In genomic region chrX:440636-441035, GRCh38 we compare ENCODE assay signal across 18 cellular contexts. TPM values are rescaled to one million over a fixed set of nuclear protein-coding genes. Genes with fewer than 3 reads are reported as not detected.
DNase-seq lines count a peak whose midpoint lies in the region; ATAC-seq, FAIRE-seq and TF ChIP-seq lines count a peak whose summit lies in the region.
"Had no signal": no experiment of that assay in that cellular context is flagged by ENCODE, and none has a peak within 500 bp of the region (broad histone marks: within the 10 kb centered on the region; RNA-seq: fewer than 3 reads in every experiment).

No MANE protein-coding gene starts in this region.

- no peak overlapping the region for H3K4me3 ChIP-seq in kidney (ENCODE audit: low read length in 2 of 2)
- H3K4me3 ChIP-seq in neural progenitor cell = no peak overlapping the region
- no peak overlapping the region for H3K4me3 ChIP-seq in spleen
- no peak overlapping the region for H3K4me3 ChIP-seq in CD8-positive, alpha-beta T cell (ENCODE audit: low read depth, low read length)
- H3K4me3 ChIP-seq in smooth muscle cell = no peak overlapping the region
- H3K4me3 ChIP-seq: A549, GM23338 had no signal

- no peak for FAIRE-seq in kidney (lab: Jason Lieb, UNC)
- FAIRE-seq: A549, GM18507 had no signal

- no peak overlapping the region for H3K4me2 ChIP-seq in neural progenitor cell
- H3K4me2 ChIP-seq in smooth muscle cell = no peak overlapping the region
- H3K4me2 ChIP-seq: A549, GM23338 had no signal

- no peaks in the 10 kb centered on the region for H3K9me3 Mint-ChIP-seq in chondrocyte (ENCODE audit: low read depth)
- peaks cover 16% of the 10 kb centered on the region for H3K9me3 Mint-ChIP-seq in neural progenitor cell
- H3K9me3 Mint-ChIP-seq in CD8-positive, alpha-beta T cell = no peaks in the 10 kb centered on the region

- TF ChIP-seq CTCF in chondrocyte (IDR thresholded peaks at IDR 0.05) (no peak), kidney (IDR thresholded peaks at IDR 0.05; ENCODE audit: borderline replicate concordance, extremely low read depth, insufficient read depth) (no peak), neural progenitor cell (IDR thresholded peaks at IDR 0.05) (no peak), spleen (IDR thresholded peaks at IDR 0.05 in 8 of 11, conservative IDR thresholded peaks at IDR 0.05 in 3 of 11) (no peak), smooth muscle cell (IDR thresholded peaks at IDR 0.05; ENCODE audit: borderline replicate concordance, insufficient read depth, poor library complexity, severe bottlenecking) (no peak)
- no peak for TF ChIP-seq CTCF in CD8-positive, alpha-beta T cell (IDR thresholded peaks at IDR 0.05)

- no peaks in the 10 kb centered on the region for H3K4me1 ChIP-seq in kidney (ENCODE audit: control insufficient read depth in 1 of 2, insufficient read depth in 1 of 2, low read depth in 1 of 2, low read length in 2 of 2)
- H3K4me1 ChIP-seq in neural progenitor cell = peaks cover under 1% of the 10 kb centered on the region
- no peaks in the 10 kb centered on the region for H3K4me1 ChIP-seq in spleen
- H3K4me1 ChIP-seq in CD8-positive, alpha-beta T cell (ENCODE audit: insufficient read depth, low read length) = no peaks in the 10 kb centered on the region
- no peaks in the 10 kb centered on the region for H3K4me1 ChIP-seq in smooth muscle cell (ENCODE audit: low read depth)
- H3K4me1 ChIP-seq: A549, BE2C, Caco-2 had no signal

- H3K4me1 Mint-ChIP-seq in chondrocyte (ENCODE audit: low read depth) (peaks cover 9% of the 10 kb centered on the region), neural progenitor cell (peaks cover 12% of the 10 kb centered on the region)
- H3K4me1 Mint-ChIP-seq in CD8-positive, alpha-beta T cell (ENCODE audit: low read depth) = peaks cover 1% of the 10 kb centered on the region
- H3K4me1 Mint-ChIP-seq: GM23338 had no signal

- H3K4me3 Mint-ChIP-seq in chondrocyte (ENCODE audit: unreplicated experiment) (no peak overlapping the region), neural progenitor cell (peak overlapping the region; percentile 1)
- H3K4me3 Mint-ChIP-seq in CD8-positive, alpha-beta T cell = no peak overlapping the region
- H3K4me3 Mint-ChIP-seq: CD8-positive, alpha-beta memory T cell; GM23338 had no signal

- H3F3A ChIP-seq in neural progenitor cell (ENCODE audit: low read depth) = peaks cover 21% of the 10 kb centered on the region
- no peaks in the 10 kb centered on the region for H3F3A ChIP-seq in smooth muscle cell (ENCODE audit: low read depth)

- H3K27me3 Mint-ChIP-seq in chondrocyte (ENCODE audit: low read depth) (peaks cover 25% of the 10 kb centered on the region), neural progenitor cell (ENCODE audit: insufficient read depth, low read depth) (peaks cover 30% of the 10 kb centered on the region)
- H3K27me3 Mint-ChIP-seq in CD8-positive, alpha-beta T cell (ENCODE audit: low read depth) = no peaks in the 10 kb centered on the region

- H3K36me3 Mint-ChIP-seq in chondrocyte (ENCODE audit: low read depth) = no peaks in the 10 kb centered on the region
- H3K36me3 Mint-ChIP-seq in neural progenitor cell = peaks cover 2% of the 10 kb centered on the region
- no peaks in the 10 kb centered on the region for H3K36me3 Mint-ChIP-seq in CD8-positive, alpha-beta T cell

- H4K20me1 ChIP-seq in neural progenitor cell (ENCODE audit: low read depth) (no peaks in the 10 kb centered on the region), smooth muscle cell (ENCODE audit: low read depth) (no peaks in the 10 kb centered on the region)

- CTCF ChIA-PET in CD8-positive, alpha-beta T cell (lab: Charles Lee) = no interaction called here

- peaks cover 0 to 2% of the 10 kb centered on the region in 2 donors for H3K9me3 ChIP-seq in kidney (ENCODE audit: control insufficient read depth in 1 of 2, low read length in 2 of 2)
- H3K9me3 ChIP-seq in neural progenitor cell (ENCODE audit: low read depth) = no peaks in the 10 kb centered on the region
- peaks cover 0 to 4% (median 0%) of the 10 kb centered on the region in 8 donors for H3K9me3 ChIP-seq in spleen
- H3K9me3 ChIP-seq in CD8-positive, alpha-beta T cell (ENCODE audit: low read length) = no peaks in the 10 kb centered on the region
- no peaks in the 10 kb centered on the region for H3K9me3 ChIP-seq in smooth muscle cell (replicated peaks; ENCODE audit: low read depth)
- H3K9me3 ChIP-seq: A549, BE2C, Caco-2 had no signal

- peak; percentile 46 for DNase-seq in chondrocyte (ENCODE audit: low spot score)
- DNase-seq in kidney = peak; percentile 53
- DNase-seq in neural progenitor cell (ENCODE audit: low spot score) = no peak
- DNase-seq in spleen = peak; percentile 34
- no peak for DNase-seq in CD8-positive, alpha-beta T cell
- DNase-seq in stimulated activated naive CD8-positive, alpha-beta T cell treated with anti-CD3 and anti-CD28 coated beads, Interleukin-15, Interleukin-2, amounts not matched to agents 100 U/mL and 50 U/mL, for 24 hours = no peak
- no peak for DNase-seq in smooth muscle cell (lab: John Stamatoyannopoulos, UW; ENCODE audit: unreplicated experiment)
- no peak for DNase-seq in SKM-1 (lab: John Stamatoyannopoulos, UW; ENCODE audit: unreplicated experiment)
- DNase-seq: BE2C; Caco-2; CD8-positive, alpha-beta memory T cell; DMS53; H9; IMR-90 had no signal

- TF ChIP-seq POLR2A in spleen (IDR thresholded peaks at IDR 0.05) = no peak

- peaks cover 25% of the 10 kb centered on the region for H3K27me3 ChIP-seq in neural progenitor cell
- peaks cover 0 to 19% (median 0%) of the 10 kb centered on the region in 7 donors for H3K27me3 ChIP-seq in spleen (replicated peaks in 1 of 7)
- H3K27me3 ChIP-seq in CD8-positive, alpha-beta T cell (ENCODE audit: insufficient read depth, low read length) = no peaks in the 10 kb centered on the region
- H3K27me3 ChIP-seq in smooth muscle cell (ENCODE audit: low read depth) = peaks cover 8% of the 10 kb centered on the region
- H3K27me3 ChIP-seq: BE2C had no signal

- H3K27ac ChIP-seq in kidney (ENCODE audit: low read depth in 2 of 2, low read length in 2 of 2) = no peak overlapping the region
- no peak overlapping the region for H3K27ac ChIP-seq in neural progenitor cell
- no peak overlapping the region for H3K27ac ChIP-seq in spleen
- H3K27ac ChIP-seq in CD8-positive, alpha-beta T cell (ENCODE audit: low read depth, low read length) = no peak overlapping the region
- H3K27ac ChIP-seq in smooth muscle cell (ENCODE audit: low read depth) = no peak overlapping the region
- H3K27ac ChIP-seq: A549, C4-2B had no signal

- 85 to 95% (median 89%) methylated on average over 13 to 14 of the region's 14 CpGs for WGBS in spleen, 5 donors
- 92% methylated on average over 14 of the region's 14 CpGs for WGBS in smooth muscle cell (ENCODE audit: low lambda C conversion rate)

- H2AFZ ChIP-seq in neural progenitor cell (replicated peaks) (no peak overlapping the region), smooth muscle cell (ENCODE audit: low read depth) (no peak overlapping the region)
- H2AFZ ChIP-seq: GM23338 had no signal

- intact Hi-C loops in kidney (cut with DNase I) (no loop called here), spleen (cut with DNase I; ENCODE audit: low total_unique reads) (no loop called here)
- intact Hi-C loops in CD8-positive, alpha-beta T cell (cut with DNase I, micrococcal nuclease) = no loop called here

- ATAC-seq in CD8-positive, alpha-beta T cell = no peak
- ATAC-seq in stimulated activated naive CD8-positive, alpha-beta T cell treated with anti-CD3 and anti-CD28 coated beads, Interleukin-15, Interleukin-2, amounts not matched to agents 100 U/mL and 50 U/mL, for 24 hours = no peak
- ATAC-seq: A549, GM23338 had no signal

- H3K9ac ChIP-seq in kidney (ENCODE audit: low read length in 2 of 2) = no peak overlapping the region
- H3K9ac ChIP-seq in neural progenitor cell = no peak overlapping the region
- H3K9ac ChIP-seq in smooth muscle cell (ENCODE audit: low read depth) = no peak overlapping the region

- H3K36me3 ChIP-seq in kidney (ENCODE audit: control insufficient read depth in 1 of 2, insufficient read depth in 2 of 2, low read length in 2 of 2) (no peaks in the 10 kb centered on the region), neural progenitor cell (no peaks in the 10 kb centered on the region), spleen (no peaks in the 10 kb centered on the region), smooth muscle cell (ENCODE audit: low read depth) (no peaks in the 10 kb centered on the region)
- H3K36me3 ChIP-seq in CD8-positive, alpha-beta T cell (ENCODE audit: insufficient read depth, low read length) = no peaks in the 10 kb centered on the region
- H3K36me3 ChIP-seq: BE2C had no signal

- H3K79me2 ChIP-seq in neural progenitor cell (ENCODE audit: low read depth) = no peaks in the 10 kb centered on the region
- no peaks in the 10 kb centered on the region for H3K79me2 ChIP-seq in smooth muscle cell (ENCODE audit: low read depth)

- no peak overlapping the region for H3K27ac Mint-ChIP-seq in chondrocyte (ENCODE audit: unreplicated experiment)
- peak overlapping the region; percentile 4 for H3K27ac Mint-ChIP-seq in neural progenitor cell
- no peak overlapping the region for H3K27ac Mint-ChIP-seq in CD8-positive, alpha-beta T cell
- H3K27ac Mint-ChIP-seq: GM23338, H9 had no signal

- POLR2A ChIA-PET in CD8-positive, alpha-beta T cell (lab: Charles Lee) = no interaction called here

RNA-seq across cellular contexts. Expression of gene PPP2R3B, which starts 53.9 kb away (rescaled TPM):
- total RNA-seq in chondrocyte (27.1 to 30.5 TPM (median 30.0 TPM) in 3 replicates), kidney (14.4 TPM), neural progenitor cell (ENCODE audit: low replicate concordance) (30.3 and 81.8 TPM in 2 replicates), spleen (10 to 100 TPM; 12.6 to 34.2 (median 24.4) TPM), smooth muscle cell (15.2 TPM in 2 replicates)
- polyA plus RNA-seq in kidney (ENCODE audit: insufficient read depth, low read depth, low replicate concordance) (14.1 TPM), spleen (10 to 100 TPM; 27.0 to 62.2 (median 45.8) TPM), smooth muscle cell (25.1 and 39.5 TPM in 2 replicates)
- total RNA-seq in CD8-positive, alpha-beta T cell = 10 to 100 TPM; 17.6 to 19.5 TPM

Comparison
In these comparisons a context has a peak if more than half of its experiments do, and no peak if none do; other contexts are left out.
1. DNase-seq: peak in chondrocyte (single experiment), kidney (single experiment) and spleen (single experiment); none in neural progenitor cell (single experiment), CD8-positive, alpha-beta T cell (0 of 7), stimulated activated naive CD8-positive, alpha-beta T cell treated with anti-CD3 and anti-CD28 coated beads, Interleukin-15, Interleukin-2, amounts not matched to agents 100 U/mL and 50 U/mL, for 24 hours (single experiment), smooth muscle cell (single experiment) and SKM-1 (single experiment).